30 cellular contexts compared by ENCODE assay signal in genomic region chr19:33956941-33957340, GRCh38.
"Had no signal": no experiment of that assay in that cellular context is flagged by ENCODE, and none has a peak within 500 bp of the region (broad histone marks: within the 10 kb centered on the region; RNA-seq: fewer than 3 reads in every experiment).

No MANE protein-coding gene starts in this region.

- H3K9me3 ChIP-seq: ascending aorta, breast epithelium, colonic mucosa, esophagus squamous epithelium, gastroesophageal sphincter had no signal

- H3K27ac ChIP-seq: ascending aorta, breast epithelium, cardiac muscle cell, colonic mucosa, esophagus squamous epithelium, gastroesophageal sphincter, VCaP had no signal

- H3K4me3 ChIP-seq: ascending aorta, breast epithelium, cardiac muscle cell, colonic mucosa, esophagus squamous epithelium, gastroesophageal sphincter had no signal

- H3K27ac Mint-ChIP-seq: activated CD4-positive, alpha-beta memory T cell treated with anti-CD3 and anti-CD28 coated beads, Interleukin-2, amount 10 ng/mL, durations not matched to agents 7 days and 5 days; activated CD4-positive, alpha-beta T cell treated with anti-CD3 and anti-CD28 coated beads, Interleukin-2, amount 10 ng/mL, durations not matched to agents 7 days and 5 days; activated CD8-positive, alpha-beta memory T cell treated with anti-CD3 and anti-CD28 coated beads, Interleukin-2, amount 10 ng/mL, durations not matched to agents 7 days and 5 days; activated naive CD4-positive, alpha-beta T cell treated with anti-CD3 and anti-CD28 coated beads, Interleukin-2, amount 10 ng/mL, durations not matched to agents 7 days and 5 days; activated naive CD4-positive, alpha-beta T cell treated with anti-CD3 and anti-CD28 coated beads, Interleukin-2, amount 50 U/mL, for 72 hours; activated naive CD8-positive, alpha-beta T cell treated with anti-CD3 and anti-CD28 coated beads, Interleukin-2, amount 10 ng/mL, durations not matched to agents 7 days and 5 days; activated T-cell treated with anti-CD3 and anti-CD28 coated beads, Interleukin-2, amount 50 U/mL, for 24 hours; activated T-cell treated with anti-CD3 and anti-CD28 coated beads, Interleukin-2, amount 50 U/mL, for 72 hours; brain; WTC11 had no signal

- H3K27me3 Mint-ChIP-seq: activated CD4-positive, alpha-beta T cell treated with anti-CD3 and anti-CD28 coated beads, Interleukin-2, amount 10 ng/mL, durations not matched to agents 7 days and 5 days; activated CD8-positive, alpha-beta memory T cell treated with anti-CD3 and anti-CD28 coated beads, Interleukin-2, amount 10 ng/mL, durations not matched to agents 7 days and 5 days; activated naive CD4-positive, alpha-beta T cell treated with anti-CD3 and anti-CD28 coated beads, Interleukin-2, amount 10 ng/mL, durations not matched to agents 7 days and 5 days had no signal

- H3K36me3 Mint-ChIP-seq: activated CD8-positive, alpha-beta memory T cell treated with anti-CD3 and anti-CD28 coated beads, Interleukin-2, amount 10 ng/mL, durations not matched to agents 7 days and 5 days; activated naive CD4-positive, alpha-beta T cell treated with anti-CD3 and anti-CD28 coated beads, Interleukin-2, amount 10 ng/mL, durations not matched to agents 7 days and 5 days; activated naive CD4-positive, alpha-beta T cell treated with anti-CD3 and anti-CD28 coated beads, Interleukin-2, amount 50 U/mL, for 72 hours; activated naive CD8-positive, alpha-beta T cell treated with anti-CD3 and anti-CD28 coated beads, Interleukin-2, amount 10 ng/mL, durations not matched to agents 7 days and 5 days; brain; WTC11 had no signal

- ATAC-seq: activated CD8-positive, alpha-beta memory T cell treated with anti-CD3 and anti-CD28 coated beads, Interleukin-2, amount 10 ng/mL, durations not matched to agents 7 days and 5 days; activated naive CD4-positive, alpha-beta T cell treated with anti-CD3 and anti-CD28 coated beads, Interleukin-2, amount 50 U/mL, for 72 hours; activated T-cell treated with anti-CD3 and anti-CD28 coated beads, Interleukin-2, amount 50 U/mL, for 72 hours; gastroesophageal sphincter; WTC11 had no signal

- H3K4me3 Mint-ChIP-seq: activated CD4-positive, alpha-beta memory T cell treated with anti-CD3 and anti-CD28 coated beads, Interleukin-2, amount 10 ng/mL, durations not matched to agents 7 days and 5 days; activated CD4-positive, alpha-beta T cell treated with anti-CD3 and anti-CD28 coated beads, Interleukin-2, amount 10 ng/mL, durations not matched to agents 7 days and 5 days; activated CD8-positive, alpha-beta memory T cell treated with anti-CD3 and anti-CD28 coated beads, Interleukin-2, amount 10 ng/mL, durations not matched to agents 7 days and 5 days; activated naive CD4-positive, alpha-beta T cell treated with anti-CD3 and anti-CD28 coated beads, Interleukin-2, amount 10 ng/mL, durations not matched to agents 7 days and 5 days; activated naive CD8-positive, alpha-beta T cell treated with anti-CD3 and anti-CD28 coated beads, Interleukin-2, amount 10 ng/mL, durations not matched to agents 7 days and 5 days; activated T-cell treated with anti-CD3 and anti-CD28 coated beads, Interleukin-2, amount 50 U/mL, for 24 hours; activated T-cell treated with anti-CD3 and anti-CD28 coated beads, Interleukin-2, amount 50 U/mL, for 72 hours; brain; WTC11 had no signal

- DNase-seq: activated CD4-positive, alpha-beta memory T cell treated with anti-CD3 and anti-CD28 coated beads, Interleukin-2, amount 10 ng/mL, durations not matched to agents 7 days and 5 days; activated CD4-positive, alpha-beta T cell treated with anti-CD3 and anti-CD28 coated beads for 1 hour; activated CD4-positive, alpha-beta T cell treated with anti-CD3 and anti-CD28 coated beads for 4 hours; activated CD4-positive, alpha-beta T cell treated with anti-CD3 and anti-CD28 coated beads, Interleukin-2, amount 10 ng/mL, durations not matched to agents 7 days and 5 days; activated CD4-positive, alpha-beta T cell treated with anti-CD3 and anti-CD28 coated beads, Interleukin-2, amount 50 U/mL, for 4 hours; activated CD8-positive, alpha-beta memory T cell treated with anti-CD3 and anti-CD28 coated beads, Interleukin-2, amount 10 ng/mL, durations not matched to agents 7 days and 5 days; activated CD8-positive, alpha-beta memory T cell treated with anti-CD3 and anti-CD28 coated beads, Interleukin-2, amount 50 U/mL, for 48 hours; activated gamma-delta T cell; activated naive CD4-positive, alpha-beta T cell; activated naive CD4-positive, alpha-beta T cell treated with anti-CD3 and anti-CD28 coated beads, Interleukin-2, amount 10 ng/mL, durations not matched to agents 7 days and 5 days; activated naive CD8-positive, alpha-beta T cell treated with anti-CD3 and anti-CD28 coated beads, Interleukin-2, amount 10 ng/mL, durations not matched to agents 7 days and 5 days; activated T-cell treated with anti-CD3 and anti-CD28 coated beads for 4 hours; activated T-cell treated with anti-CD3 and anti-CD28 coated beads, Interleukin-2, amount 50 U/mL, for 24 hours; activated T-cell treated with anti-CD3 and anti-CD28 coated beads, Interleukin-2, amount 50 U/mL, for 72 hours; central memory CD4-positive, alpha-beta T cell; cerebellar nuclear complex; colonic mucosa; effector memory CD4-positive, alpha-beta T cell; erythroblast; esophagus squamous epithelium; foreskin melanocyte; T-helper 2 cell had no signal

- H3K9me3 Mint-ChIP-seq: activated CD4-positive, alpha-beta memory T cell treated with anti-CD3 and anti-CD28 coated beads, Interleukin-2, amount 10 ng/mL, durations not matched to agents 7 days and 5 days; activated CD4-positive, alpha-beta T cell treated with anti-CD3 and anti-CD28 coated beads, Interleukin-2, amount 10 ng/mL, durations not matched to agents 7 days and 5 days; activated naive CD4-positive, alpha-beta T cell treated with anti-CD3 and anti-CD28 coated beads, Interleukin-2, amount 10 ng/mL, durations not matched to agents 7 days and 5 days; activated naive CD4-positive, alpha-beta T cell treated with anti-CD3 and anti-CD28 coated beads, Interleukin-2, amount 50 U/mL, for 72 hours; activated naive CD8-positive, alpha-beta T cell treated with anti-CD3 and anti-CD28 coated beads, Interleukin-2, amount 10 ng/mL, durations not matched to agents 7 days and 5 days; activated T-cell treated with anti-CD3 and anti-CD28 coated beads, Interleukin-2, amount 50 U/mL, for 24 hours; brain; WTC11 had no signal

- H3K4me1 Mint-ChIP-seq: activated CD4-positive, alpha-beta memory T cell treated with anti-CD3 and anti-CD28 coated beads, Interleukin-2, amount 10 ng/mL, durations not matched to agents 7 days and 5 days; activated CD4-positive, alpha-beta T cell treated with anti-CD3 and anti-CD28 coated beads, Interleukin-2, amount 10 ng/mL, durations not matched to agents 7 days and 5 days; activated CD8-positive, alpha-beta memory T cell treated with anti-CD3 and anti-CD28 coated beads, Interleukin-2, amount 10 ng/mL, durations not matched to agents 7 days and 5 days; activated naive CD4-positive, alpha-beta T cell treated with anti-CD3 and anti-CD28 coated beads, Interleukin-2, amount 10 ng/mL, durations not matched to agents 7 days and 5 days; activated naive CD8-positive, alpha-beta T cell treated with anti-CD3 and anti-CD28 coated beads, Interleukin-2, amount 10 ng/mL, durations not matched to agents 7 days and 5 days; brain had no signal

- H3K4me1 ChIP-seq: ascending aorta, breast epithelium, colonic mucosa, esophagus squamous epithelium, gastroesophageal sphincter had no signal

- H3K36me3 ChIP-seq: ascending aorta, breast epithelium, cardiac muscle cell, colonic mucosa, esophagus squamous epithelium, gastroesophageal sphincter had no signal

- H3K27me3 ChIP-seq: ascending aorta, cardiac muscle cell, colonic mucosa had no signal
